1 cellular context compared by ENCODE assay signal in the genomic region with DNA sequence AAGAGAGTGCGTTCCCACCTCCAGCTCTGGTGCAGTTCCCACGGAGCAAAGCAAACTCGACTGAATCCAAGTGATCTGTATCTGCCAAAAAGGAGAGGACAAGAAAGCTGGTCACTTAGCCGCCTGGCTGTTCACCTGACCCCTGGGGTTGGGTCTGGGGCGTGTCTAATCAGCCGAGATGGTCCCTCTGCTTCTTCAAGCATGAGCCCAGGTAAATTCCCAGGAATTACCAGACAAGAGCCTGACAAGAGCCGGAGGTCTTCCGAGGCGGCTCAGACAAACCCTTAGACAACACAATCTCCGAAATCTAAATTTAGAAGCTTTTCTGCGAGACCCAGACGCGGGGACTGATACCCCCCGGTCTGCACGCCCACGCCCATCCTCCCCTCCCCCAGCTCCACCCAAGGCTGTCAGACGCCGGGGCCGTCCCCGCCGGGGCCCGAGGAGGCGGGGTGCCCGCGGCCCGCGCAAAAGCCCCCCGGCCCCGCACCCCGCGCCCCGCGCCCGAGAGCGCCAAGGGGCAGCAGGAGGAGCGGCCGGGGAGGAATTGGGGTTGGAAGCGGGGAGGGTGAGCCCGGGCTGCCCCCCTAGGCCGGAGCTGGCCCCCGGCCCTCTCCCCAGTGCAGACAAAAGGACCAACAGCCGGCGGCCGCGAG.
TF ChIP-seq lines count a peak whose summit lies in the region.

No MANE protein-coding gene starts in this region.

TF ChIP-seq in K562, 482 proteins besides CTCF, POLR2A, EP300 and RAD21 (continued from another document):
- TF ChIP-seq, protein P1, sequence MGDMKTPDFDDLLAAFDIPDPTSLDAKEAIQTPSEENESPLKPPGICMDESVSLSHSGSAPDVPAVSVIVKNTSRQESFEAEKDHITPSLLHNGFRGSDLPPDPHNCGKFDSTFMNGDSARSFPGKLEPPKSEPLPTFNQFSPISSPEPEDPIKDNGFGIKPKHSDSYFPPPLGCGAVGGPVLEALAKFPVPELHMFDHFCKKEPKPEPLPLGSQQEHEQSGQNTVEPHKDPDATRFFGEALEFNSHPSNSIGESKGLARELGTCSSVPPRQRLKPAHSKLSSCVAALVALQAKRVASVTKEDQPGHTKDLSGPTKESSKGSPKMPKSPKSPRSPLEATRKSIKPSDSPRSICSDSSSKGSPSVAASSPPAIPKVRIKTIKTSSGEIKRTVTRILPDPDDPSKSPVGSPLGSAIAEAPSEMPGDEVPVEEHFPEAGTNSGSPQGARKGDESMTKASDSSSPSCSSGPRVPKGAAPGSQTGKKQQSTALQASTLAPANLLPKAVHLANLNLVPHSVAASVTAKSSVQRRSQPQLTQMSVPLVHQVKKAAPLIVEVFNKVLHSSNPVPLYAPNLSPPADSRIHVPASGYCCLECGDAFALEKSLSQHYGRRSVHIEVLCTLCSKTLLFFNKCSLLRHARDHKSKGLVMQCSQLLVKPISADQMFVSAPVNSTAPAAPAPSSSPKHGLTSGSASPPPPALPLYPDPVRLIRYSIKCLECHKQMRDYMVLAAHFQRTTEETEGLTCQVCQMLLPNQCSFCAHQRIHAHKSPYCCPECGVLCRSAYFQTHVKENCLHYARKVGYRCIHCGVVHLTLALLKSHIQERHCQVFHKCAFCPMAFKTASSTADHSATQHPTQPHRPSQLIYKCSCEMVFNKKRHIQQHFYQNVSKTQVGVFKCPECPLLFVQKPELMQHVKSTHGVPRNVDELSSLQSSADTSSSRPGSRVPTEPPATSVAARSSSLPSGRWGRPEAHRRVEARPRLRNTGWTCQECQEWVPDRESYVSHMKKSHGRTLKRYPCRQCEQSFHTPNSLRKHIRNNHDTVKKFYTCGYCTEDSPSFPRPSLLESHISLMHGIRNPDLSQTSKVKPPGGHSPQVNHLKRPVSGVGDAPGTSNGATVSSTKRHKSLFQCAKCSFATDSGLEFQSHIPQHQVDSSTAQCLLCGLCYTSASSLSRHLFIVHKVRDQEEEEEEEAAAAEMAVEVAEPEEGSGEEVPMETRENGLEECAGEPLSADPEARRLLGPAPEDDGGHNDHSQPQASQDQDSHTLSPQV (IDR thresholded peaks at IDR 0.05), result no peak
- 0 out of 2 replicates have a peak, but pooled peaks have one; percentile 3 for TF ChIP-seq JUND (IDR thresholded peaks at IDR 0.05; ENCODE audit: borderline replicate concordance, low read depth, low read length)
- no peak for TF ChIP-seq JUND (tag; IDR thresholded peaks at IDR 0.05; ENCODE audit: borderline replicate concordance, low read depth, low read length)
- TF ChIP-seq CCNT2 (IDR thresholded peaks at IDR 0.05; ENCODE audit: borderline replicate concordance, extremely low read depth, insufficient read length, low read depth, low read length), result no peak
- no peak; the same call in 1 of the 2 replicates for TF ChIP-seq ZNF740 (CRISPR knock-in tag; IDR thresholded peaks at IDR 0.05)
- TF ChIP-seq ZNF740 (tag; IDR thresholded peaks at IDR 0.05), result peak in 1 of 2 experiments; percentile 16; a peak in 1 of 4 replicates
- no peak for TF ChIP-seq ZNF146 (CRISPR knock-in tag; IDR thresholded peaks at IDR 0.05; ENCODE audit: unreplicated experiment)
- TF ChIP-seq NCOA6 (IDR thresholded peaks at IDR 0.05), result no peak
- TF ChIP-seq KAT8 (IDR thresholded peaks at IDR 0.05; ENCODE audit: low read depth), result no peak
- TF ChIP-seq SLC30A9 (CRISPR knock-in tag; IDR thresholded peaks at IDR 0.05), result no peak
- no peak for TF ChIP-seq ZSCAN29 (IDR thresholded peaks at IDR 0.05)
- no peak for TF ChIP-seq CC2D1A (IDR thresholded peaks at IDR 0.05)
- peak; percentile 92 for TF ChIP-seq EGR1 (conservative IDR thresholded peaks at IDR 0.05)
- TF ChIP-seq ZBTB11 (CRISPR knock-in tag; IDR thresholded peaks at IDR 0.05), result no peak
- no peak for TF ChIP-seq TCF7 (IDR thresholded peaks at IDR 0.05; ENCODE audit: borderline replicate concordance)
- no peak for TF ChIP-seq MBD1 (CRISPR knock-in tag; IDR thresholded peaks at IDR 0.05)
- no peak for TF ChIP-seq BMI1 (IDR thresholded peaks at IDR 0.05; ENCODE audit: low read length)
- no peak for TF ChIP-seq ZFPM2 (CRISPR knock-in tag; IDR thresholded peaks at IDR 0.05)
